1 cellular context compared by ENCODE assay signal in the genomic region with DNA sequence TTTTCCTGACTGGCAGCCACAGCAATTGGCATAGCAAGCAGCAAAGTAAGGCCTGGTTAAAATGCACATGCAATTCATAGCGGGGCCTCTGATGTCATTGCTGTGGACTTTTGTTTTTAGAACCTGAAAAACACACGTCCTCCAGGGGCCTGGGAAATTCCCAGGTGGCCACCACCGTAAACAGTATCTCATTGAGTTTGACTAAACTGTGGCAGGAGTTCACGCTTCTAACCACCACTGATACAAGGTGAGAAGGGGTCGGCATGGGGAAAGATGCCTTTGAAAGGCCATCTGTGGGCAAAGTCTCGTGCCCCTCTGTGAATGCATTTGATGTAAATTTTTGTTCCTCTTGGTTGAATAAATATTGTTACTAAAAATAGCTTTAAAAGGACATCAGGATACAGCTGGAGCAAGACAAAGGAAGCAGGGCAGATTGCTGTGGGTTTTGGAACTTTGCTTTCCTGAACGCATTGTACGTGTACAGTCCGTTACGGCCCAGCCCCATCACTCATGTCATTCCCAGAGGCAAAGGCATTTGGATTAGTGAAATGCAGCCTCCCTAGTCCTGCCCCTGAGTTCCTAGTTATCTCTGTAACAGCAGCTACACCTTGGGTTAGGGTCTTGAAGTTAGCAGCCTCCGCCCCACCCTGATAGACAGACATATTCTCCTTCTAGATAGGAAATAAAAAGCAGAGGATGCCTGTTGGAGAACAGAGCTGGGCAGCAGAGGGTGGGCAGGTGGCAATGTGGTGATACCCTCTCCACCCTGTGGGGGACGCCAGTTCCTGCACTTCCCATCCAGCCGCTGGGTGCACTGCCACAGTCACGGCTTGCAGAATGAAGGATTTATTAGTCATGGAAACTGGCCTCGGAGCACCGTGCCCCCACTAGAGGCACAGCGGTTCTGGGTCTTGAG.
A peak's percentile ranks its signal among the peaks of the same experiment; 100 is the strongest.
TF ChIP-seq lines count a peak whose summit lies in the region.

No MANE protein-coding gene starts in this region.

TF ChIP-seq in GM12878, 131 proteins besides CTCF, POLR2A, EP300 and RAD21 (continued from another document):
- TF ChIP-seq BCLAF1 (IDR thresholded peaks at IDR 0.05) (no peak), MTA2 (IDR thresholded peaks at IDR 0.05; ENCODE audit: low read depth) (peak; percentile 96), ZNF384 (IDR thresholded peaks at IDR 0.05; ENCODE audit: borderline replicate concordance, low read depth, low read length) (no peak; the same call in 1 of the 2 replicates), ZSCAN29 (IDR thresholded peaks at IDR 0.05) (no peak), WRNIP1 (IDR thresholded peaks at IDR 0.05; ENCODE audit: borderline replicate concordance, low read depth, low read length) (0 out of 2 replicates have a peak, but pooled peaks have one; percentile 38), SIX5 (IDR thresholded peaks at IDR 0.05; ENCODE audit: low read depth, low read length, severe bottlenecking) (no peak), GABPA (IDR thresholded peaks at IDR 0.05; ENCODE audit: low read depth) (no peak), ZNF622 (IDR thresholded peaks at IDR 0.05) (no peak), SREBF2 (IDR thresholded peaks at IDR 0.05; ENCODE audit: low read length) (no peak), CREM (IDR thresholded peaks at IDR 0.05; ENCODE audit: low read depth) (peak; percentile 84; the same call in 1 of the 2 replicates), POLR2AphosphoS5 (IDR thresholded peaks at IDR 0.05; ENCODE audit: low read length) (no peak; the same call in none of the 2 replicates), TARDBP (IDR thresholded peaks at IDR 0.05; ENCODE audit: borderline replicate concordance) (no peak), ZNF217 (IDR thresholded peaks at IDR 0.05) (peak; percentile 58; the same call in 1 of the 2 replicates), TAF1 (IDR thresholded peaks at IDR 0.05; ENCODE audit: borderline replicate concordance, low read depth, low read length) (no peak), IRF3 (IDR thresholded peaks at IDR 0.05) (no peak), PML (IDR thresholded peaks at IDR 0.05; ENCODE audit: low read length) (0 out of 2 replicates have a peak, but pooled peaks have one; percentile 56), NBN (IDR thresholded peaks at IDR 0.05) (peak; percentile 69), ZNF24 (IDR thresholded peaks at IDR 0.05) (peak; percentile 61; the same call in 1 of the 2 replicates), RELB (IDR thresholded peaks at IDR 0.05; ENCODE audit: low read depth) (peak; percentile 98), MXI1 (IDR thresholded peaks at IDR 0.05; ENCODE audit: low read depth, low read length) (peak; percentile 79), CHD1 (IDR thresholded peaks at IDR 0.05; ENCODE audit: low read depth, low read length) (no peak)
- TF ChIP-seq, protein P1, sequence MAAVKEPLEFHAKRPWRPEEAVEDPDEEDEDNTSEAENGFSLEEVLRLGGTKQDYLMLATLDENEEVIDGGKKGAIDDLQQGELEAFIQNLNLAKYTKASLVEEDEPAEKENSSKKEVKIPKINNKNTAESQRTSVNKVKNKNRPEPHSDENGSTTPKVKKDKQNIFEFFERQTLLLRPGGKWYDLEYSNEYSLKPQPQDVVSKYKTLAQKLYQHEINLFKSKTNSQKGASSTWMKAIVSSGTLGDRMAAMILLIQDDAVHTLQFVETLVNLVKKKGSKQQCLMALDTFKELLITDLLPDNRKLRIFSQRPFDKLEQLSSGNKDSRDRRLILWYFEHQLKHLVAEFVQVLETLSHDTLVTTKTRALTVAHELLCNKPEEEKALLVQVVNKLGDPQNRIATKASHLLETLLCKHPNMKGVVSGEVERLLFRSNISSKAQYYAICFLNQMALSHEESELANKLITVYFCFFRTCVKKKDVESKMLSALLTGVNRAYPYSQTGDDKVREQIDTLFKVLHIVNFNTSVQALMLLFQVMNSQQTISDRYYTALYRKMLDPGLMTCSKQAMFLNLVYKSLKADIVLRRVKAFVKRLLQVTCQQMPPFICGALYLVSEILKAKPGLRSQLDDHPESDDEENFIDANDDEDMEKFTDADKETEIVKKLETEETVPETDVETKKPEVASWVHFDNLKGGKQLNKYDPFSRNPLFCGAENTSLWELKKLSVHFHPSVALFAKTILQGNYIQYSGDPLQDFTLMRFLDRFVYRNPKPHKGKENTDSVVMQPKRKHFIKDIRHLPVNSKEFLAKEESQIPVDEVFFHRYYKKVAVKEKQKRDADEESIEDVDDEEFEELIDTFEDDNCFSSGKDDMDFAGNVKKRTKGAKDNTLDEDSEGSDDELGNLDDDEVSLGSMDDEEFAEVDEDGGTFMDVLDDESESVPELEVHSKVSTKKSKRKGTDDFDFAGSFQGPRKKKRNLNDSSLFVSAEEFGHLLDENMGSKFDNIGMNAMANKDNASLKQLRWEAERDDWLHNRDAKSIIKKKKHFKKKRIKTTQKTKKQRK (IDR thresholded peaks at IDR 0.05; ENCODE audit: low read depth, low read length): no peak
- TF ChIP-seq, protein P2, sequence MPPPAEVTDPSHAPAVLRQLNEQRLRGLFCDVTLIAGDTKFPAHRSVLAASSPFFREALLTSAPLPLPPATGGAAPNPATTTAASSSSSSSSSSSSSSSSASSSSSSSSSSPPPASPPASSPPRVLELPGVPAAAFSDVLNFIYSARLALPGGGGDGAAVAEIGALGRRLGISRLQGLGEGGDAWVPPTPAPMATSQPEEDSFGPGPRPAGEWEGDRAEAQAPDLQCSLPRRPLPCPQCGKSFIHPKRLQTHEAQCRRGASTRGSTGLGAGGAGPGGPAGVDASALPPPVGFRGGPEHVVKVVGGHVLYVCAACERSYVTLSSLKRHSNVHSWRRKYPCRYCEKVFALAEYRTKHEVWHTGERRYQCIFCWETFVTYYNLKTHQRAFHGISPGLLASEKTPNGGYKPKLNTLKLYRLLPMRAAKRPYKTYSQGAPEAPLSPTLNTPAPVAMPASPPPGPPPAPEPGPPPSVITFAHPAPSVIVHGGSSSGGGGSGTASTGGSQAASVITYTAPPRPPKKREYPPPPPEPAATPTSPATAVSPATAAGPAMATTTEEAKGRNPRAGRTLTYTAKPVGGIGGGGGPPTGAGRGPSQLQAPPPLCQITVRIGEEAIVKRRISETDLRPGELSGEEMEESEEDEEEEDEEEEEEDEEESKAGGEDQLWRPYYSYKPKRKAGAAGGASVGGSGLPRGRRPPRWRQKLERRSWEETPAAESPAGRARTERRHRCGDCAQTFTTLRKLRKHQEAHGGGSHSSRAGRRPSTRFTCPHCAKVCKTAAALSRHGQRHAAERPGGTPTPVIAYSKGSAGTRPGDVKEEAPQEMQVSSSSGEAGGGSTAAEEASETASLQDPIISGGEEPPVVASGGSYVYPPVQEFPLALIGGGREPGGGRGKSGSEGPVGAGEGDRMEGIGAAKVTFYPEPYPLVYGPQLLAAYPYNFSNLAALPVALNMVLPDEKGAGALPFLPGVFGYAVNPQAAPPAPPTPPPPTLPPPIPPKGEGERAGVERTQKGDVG (CRISPR knock-in tag; IDR thresholded peaks at IDR 0.05): no peak
